Comparison of ENCODE assay signal across 8 cellular contexts in genomic region chr7:140475747-140476333, GRCh38. TPM values are rescaled to one million over a fixed set of nuclear protein-coding genes. Genes with fewer than 3 reads are reported as not detected.
DNase-seq lines count a peak whose midpoint lies in the region; ATAC-seq and TF ChIP-seq lines count a peak whose summit lies in the region.

No MANE protein-coding gene starts in this region.

- DNase-seq in DMS153 (lab: John Stamatoyannopoulos, UW): peak; percentile 54
- DNase-seq in HT-29 (ENCODE audit: low spot score): peak; percentile 79
- DNase-seq in NCI-H774 (lab: John Stamatoyannopoulos, UW): peak; percentile 48
- peak; percentile 49 for DNase-seq in activated naive CD4-positive, alpha-beta T cell treated with anti-CD3 and anti-CD28 coated beads, Interleukin-2, amount 50 U/mL, for 16 hours
- peak; percentile 71 for DNase-seq in hepatocyte (ENCODE audit: low spot score)
- peak in 2 of 3 experiments; percentile 15 to 28 for DNase-seq in stimulated activated CD4-positive, alpha-beta T cell treated with anti-CD3 and anti-CD28 coated beads, TNF-alpha, amount 100 ng/mL, for 4 hours (ENCODE audit: low read depth in 3 of 3)

- ATAC-seq in HG02973 (IDR thresholded peaks at IDR 0.05; ENCODE audit: unreplicated experiment) (no peak), HG03439 (IDR thresholded peaks at IDR 0.05; ENCODE audit: unreplicated experiment) (no peak)

- no peak overlapping the region for H2AFZ ChIP-seq in hepatocyte

- no peak overlapping the region for H3K4me2 ChIP-seq in hepatocyte

- no peak overlapping the region for H3K4me3 ChIP-seq in hepatocyte

- peaks cover 68% of the 10 kb centered on the region for H4K20me1 ChIP-seq in hepatocyte (ENCODE audit: insufficient read depth, poor library complexity, severe bottlenecking)

- no peaks in the 10 kb centered on the region for H3K9me2 ChIP-seq in hepatocyte (replicated peaks; ENCODE audit: insufficient read depth)

- H3K27ac ChIP-seq in hepatocyte: no peak overlapping the region

- H3K79me2 ChIP-seq in hepatocyte: peaks cover 77% of the 10 kb centered on the region

- H3K4me1 ChIP-seq in hepatocyte (ENCODE audit: insufficient read depth): peaks cover 10% of the 10 kb centered on the region

- WGBS in hepatocyte (ENCODE audit: low lambda C conversion rate, missing lambda C conversion rate): 53% methylated on average over 2 of the region's 2 CpGs

- H3K9me3 ChIP-seq in hepatocyte (ENCODE audit: low read depth): no peaks in the 10 kb centered on the region

- no peaks in the 10 kb centered on the region for H3K36me3 ChIP-seq in hepatocyte (replicated peaks; ENCODE audit: insufficient read depth, low read depth)

- no peaks in the 10 kb centered on the region for H3K27me3 ChIP-seq in hepatocyte

- TF ChIP-seq CTCF in hepatocyte (IDR thresholded peaks at IDR 0.05; ENCODE audit: poor library complexity): peak; percentile 68

RNA-seq across cellular contexts. Expression of gene MKRN1, which starts 3.5 kb away (rescaled TPM):
- total RNA-seq in HT-29 (2014; rRNA removed; shearing (Covaris generic)): 52.5 and 61.8 TPM in 2 replicates
- total RNA-seq in hepatocyte: 65.9 and 71.5 TPM in 2 replicates
- polyA plus RNA-seq in hepatocyte: 57.4 and 63.7 TPM in 2 replicates

Comparison
In these comparisons a context has a peak if more than half of its experiments do, and no peak if none do; other contexts are left out.
1. DNase-seq: peak in every context shown above with its lines; median percentile 79 in HT-29; 71 in hepatocyte; 54 in DMS153; 49 in activated naive CD4-positive, alpha-beta T cell treated with anti-CD3 and anti-CD28 coated beads, Interleukin-2, amount 50 U/mL, for 16 hours; 48 in NCI-H774; 22 in stimulated activated CD4-positive, alpha-beta T cell treated with anti-CD3 and anti-CD28 coated beads, TNF-alpha, amount 100 ng/mL, for 4 hours.